Comparison of ENCODE assay signal across 5 cellular contexts in genomic region chr12:120617767-120618166, GRCh38. TPM values are rescaled to one million over a fixed set of nuclear protein-coding genes. Genes with fewer than 3 reads are reported as not detected.
"Had no signal": no experiment of that assay in that cellular context is flagged by ENCODE, and none has a peak within 500 bp of the region (broad histone marks: within the 10 kb centered on the region; RNA-seq: fewer than 3 reads in every experiment).

No MANE protein-coding gene starts in this region.

RNA-seq across cellular contexts. Expression of gene CABP1, which starts 22.7 kb away (rescaled TPM):
- total RNA-seq: activated naive CD4-positive, alpha-beta T cell treated with anti-CD3 and anti-CD28 coated beads for 36 hours; activated T-helper 1 cell treated with anti-CD3 and anti-CD28 coated beads, Interleukin-12 subunit alpha, Interleukin-12 subunit beta, Interleukin-2, Interleukin-4 antibody, amounts not matched to agents 30 ng/mL and 10 ng/mL and 1 ng/mL, durations not matched to agents 14 hours and 24 hours and 36 hours; bronchial epithelial cell; cardiac muscle cell; chondrocyte had no signal
- polyA plus RNA-seq: cardiac muscle cell had no signal
